In genomic region chr19:979318-979741, GRCh38 we compare ENCODE assay signal across 1 cellular context.
A peak's percentile ranks its signal among the peaks of the same experiment; 100 is the strongest.
TF ChIP-seq lines count a peak whose summit lies in the region.

No MANE protein-coding gene starts in this region.

TF ChIP-seq in GM12878, 131 proteins besides CTCF, POLR2A, EP300 and RAD21:
- TF ChIP-seq RELA (IDR thresholded peaks at IDR 0.05; ENCODE audit: borderline replicate concordance, partially characterized antibody): peak; percentile 90
- peak; percentile 78 for TF ChIP-seq EED (IDR thresholded peaks at IDR 0.05; ENCODE audit: low read depth)
- TF ChIP-seq IKZF1 (conservative IDR thresholded peaks at IDR 0.05): peak; percentile 77
- no peak for TF ChIP-seq SMC3 (IDR thresholded peaks at IDR 0.05; ENCODE audit: borderline replicate concordance, low read length)
- TF ChIP-seq DPF2 (IDR thresholded peaks at IDR 0.05): peak; percentile 54; the same call in 1 of the 2 replicates
- TF ChIP-seq HCFC1 (IDR thresholded peaks at IDR 0.05; ENCODE audit: low read length): no peak
- TF ChIP-seq IKZF2 (IDR thresholded peaks at IDR 0.05): peak; percentile 61 to 65
- peak; percentile 76; the same call in 1 of the 2 replicates for TF ChIP-seq HDGF (IDR thresholded peaks at IDR 0.05)
- peak; percentile 39 for TF ChIP-seq MEF2B (IDR thresholded peaks at IDR 0.05; ENCODE audit: partially characterized antibody, poor library complexity, severe bottlenecking)
- peak; percentile 74 for TF ChIP-seq RELB (IDR thresholded peaks at IDR 0.05; ENCODE audit: low read depth)
- no peak for TF ChIP-seq LARP7 (IDR thresholded peaks at IDR 0.05)
- TF ChIP-seq RFX5 (IDR thresholded peaks at IDR 0.05; ENCODE audit: low read depth, low read length): no peak
- TF ChIP-seq SP1 (IDR thresholded peaks at IDR 0.05; ENCODE audit: low read depth, low read length): peak; percentile 29
